ENCODE assay signal across 20 cellular contexts in genomic region chr6:13467216-13467600, GRCh38. TPM values are rescaled to one million over a fixed set of nuclear protein-coding genes. Genes with fewer than 3 reads are reported as not detected.
DNase-seq lines count a peak whose midpoint lies in the region; ATAC-seq, FAIRE-seq and TF ChIP-seq lines count a peak whose summit lies in the region.
"Had no signal": no experiment of that assay in that cellular context is flagged by ENCODE, and none has a peak within 500 bp of the region (broad histone marks: within the 10 kb centered on the region; RNA-seq: fewer than 3 reads in every experiment).

No MANE protein-coding gene starts in this region.

- ATAC-seq in pancreas, result peak; percentile 75 to 88 (median 82)
- ATAC-seq: activated CD8-positive, alpha-beta memory T cell treated with anti-CD3 and anti-CD28 coated beads, Interleukin-2, amount 10 ng/mL, durations not matched to agents 7 days and 5 days; naive thymus-derived CD8-positive, alpha-beta T cell had no signal

- no peak for FAIRE-seq in pancreas (lab: Jason Lieb, UNC)
- FAIRE-seq: A204.1 had no signal

- H3K27me3 ChIP-seq in SJCRH30 (no peaks in the 10 kb centered on the region), left ventricle myocardium inferior (ENCODE audit: low read depth) (no peaks in the 10 kb centered on the region), pancreas (no peaks in the 10 kb centered on the region), HAP-1 (ENCODE audit: low read depth) (no peaks in the 10 kb centered on the region)
- H3K27me3 ChIP-seq: esophagus muscularis mucosa, ovary, sigmoid colon had no signal

- DNase-seq in activated CD8-positive, alpha-beta memory T cell treated with anti-CD3 and anti-CD28 coated beads for 24 hours, result peak; percentile 26
- no peak for DNase-seq in activated CD8-positive, alpha-beta memory T cell treated with anti-CD3 and anti-CD28 coated beads, Interleukin-2, amount 50 U/mL, for 48 hours
- DNase-seq in SJCRH30, result peak; percentile 26 to 37
- no peak for DNase-seq in left ventricle myocardium inferior
- peak in 1 of 6 donors; percentile 27 for DNase-seq in pancreas
- no peak for DNase-seq in T-helper 9 cell
- no peak for DNase-seq in HAP-1 (ENCODE audit: low spot score in 2 of 2)
- no peak for DNase-seq in dedifferentiated amniotic fluid mesenchymal stem cell (ENCODE audit: extremely low spot score)
- DNase-seq: activated CD4-positive, alpha-beta T cell treated with anti-CD3 and anti-CD28 coated beads for 4 hours; activated CD8-positive, alpha-beta memory T cell treated with anti-CD3 and anti-CD28 coated beads, Interleukin-2, amount 10 ng/mL, durations not matched to agents 7 days and 5 days; activated naive CD8-positive, alpha-beta T cell treated with anti-CD3 and anti-CD28 coated beads, Interleukin-2, amount 10 ng/mL, durations not matched to agents 7 days and 5 days; kidney glomerular epithelial cell; naive thymus-derived CD8-positive, alpha-beta T cell; NCI-H187; NCI-H2227 treated with DMSO at 0.1 percent for 48 hours; ovary; PC-9; sigmoid colon had no signal

- intact Hi-C loops in left ventricle myocardium inferior (cut with micrococcal nuclease) (no loop called here), pancreas (cut with DNase I) (no loop called here)

- peak overlapping the region; percentile 46 for H3K27ac ChIP-seq in SJCRH30
- H3K27ac ChIP-seq in left ventricle myocardium inferior (replicated peaks), result peak overlapping the region; percentile 76
- H3K27ac ChIP-seq in pancreas, result peak overlapping the region in 1 of 4 donors; percentile 13
- H3K27ac ChIP-seq: esophagus muscularis mucosa, ovary, PC-9, sigmoid colon had no signal

- TF ChIP-seq CTCF in left ventricle myocardium inferior (IDR thresholded peaks at IDR 0.05; ENCODE audit: borderline replicate concordance), result no peak
- TF ChIP-seq CTCF in pancreas (IDR thresholded peaks at IDR 0.05), result no peak

- H3K4me1 ChIP-seq in SJCRH30, result peaks cover 31% of the 10 kb centered on the region
- H3K4me1 ChIP-seq in left ventricle myocardium inferior, result peaks cover 95% of the 10 kb centered on the region
- H3K4me1 ChIP-seq in pancreas, result peaks cover 0 to 4% (median 0%) of the 10 kb centered on the region in 3 donors
- peaks cover 11% of the 10 kb centered on the region for H3K4me1 ChIP-seq in HAP-1

- H3K36me3 ChIP-seq in SJCRH30 (no peaks in the 10 kb centered on the region), left ventricle myocardium inferior (peaks cover 11% of the 10 kb centered on the region), pancreas (no peaks in the 10 kb centered on the region), HAP-1 (replicated peaks) (no peaks in the 10 kb centered on the region)
- H3K36me3 ChIP-seq: ovary had no signal

- in situ Hi-C loops in HAP-1 (cut with MboI; ENCODE audit: low sequenced_read_pairs), result no loop called here

- 0 out of 2 replicates have a peak overlapping the region, but pooled peaks have one; percentile 4 for H3K4me3 ChIP-seq in SJCRH30
- H3K4me3 ChIP-seq in left ventricle myocardium inferior, result peak overlapping the region; percentile 24
- H3K4me3 ChIP-seq in pancreas, result no peak overlapping the region
- no peak overlapping the region for H3K4me3 ChIP-seq in HAP-1
- H3K4me3 ChIP-seq: esophagus muscularis mucosa, ovary, PC-9, sigmoid colon had no signal

- no peaks in the 10 kb centered on the region for H3K9me3 ChIP-seq in SJCRH30 (replicated peaks)
- H3K9me3 ChIP-seq in left ventricle myocardium inferior (replicated peaks), result peaks cover 6% of the 10 kb centered on the region
- H3K9me3 ChIP-seq in pancreas, result no peaks in the 10 kb centered on the region
- no peaks in the 10 kb centered on the region for H3K9me3 ChIP-seq in HAP-1
- H3K9me3 ChIP-seq: esophagus muscularis mucosa, ovary, sigmoid colon had no signal

- 32 to 33% methylated on average over 3 of the region's 3 CpGs for WGBS in pancreas, 2 donors

RNA-seq across cellular contexts. Expression of gene GFOD1, which starts 20.2 kb away (rescaled TPM):
- total RNA-seq in SJCRH30 (2014; rRNA removed; shearing (Covaris generic)), result 1.7 and 2.9 TPM in 2 replicates
- total RNA-seq in left ventricle myocardium inferior (51.6 TPM), pancreas (1 to 10 TPM; 1.5 to 2.7 (median 2.1) TPM)
- 1 to 10 TPM; 1.4 to 2.2 TPM for polyA plus RNA-seq in pancreas

Comparison
In these comparisons a context has a peak if more than half of its experiments do, and no peak if none do; other contexts are left out.
1. DNase-seq: peak in activated CD8-positive, alpha-beta memory T cell treated with anti-CD3 and anti-CD28 coated beads for 24 hours (single experiment) and SJCRH30 (2 of 2); none in activated CD8-positive, alpha-beta memory T cell treated with anti-CD3 and anti-CD28 coated beads, Interleukin-2, amount 50 U/mL, for 48 hours (single experiment), left ventricle myocardium inferior (single experiment), T-helper 9 cell (single experiment), HAP-1 (0 of 2) and dedifferentiated amniotic fluid mesenchymal stem cell (single experiment).
2. H3K4me3 ChIP-seq: peak in SJCRH30 (single experiment) and left ventricle myocardium inferior (single experiment); none in pancreas (0 of 4) and HAP-1 (single experiment).
3. RNA of gene GFOD1, which starts 20.2 kb away (total RNA-seq): 51.6 TPM in left ventricle myocardium inferior (single experiment); 1.7 to 2.9 TPM in SJCRH30 and 1.5 to 2.7 TPM in pancreas; every median in the first group is over 10 times any median in the second.